1 cellular context compared by ENCODE assay signal in genomic region chr7:128827248-128827958, GRCh38.
A peak's percentile ranks its signal among the peaks of the same experiment; 100 is the strongest.
TF ChIP-seq lines count a peak whose summit lies in the region.

No MANE protein-coding gene starts in this region.

TF ChIP-seq in K562, 482 proteins besides CTCF, POLR2A, EP300 and RAD21 (continues in another document):
- no peak for TF ChIP-seq PTRF (tag; IDR thresholded peaks at IDR 0.05)
- TF ChIP-seq LEF1 (IDR thresholded peaks at IDR 0.05): peak; percentile 49; the same call in 1 of the 2 replicates
- TF ChIP-seq, protein P1, sequence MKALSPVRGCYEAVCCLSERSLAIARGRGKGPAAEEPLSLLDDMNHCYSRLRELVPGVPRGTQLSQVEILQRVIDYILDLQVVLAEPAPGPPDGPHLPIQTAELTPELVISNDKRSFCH (CRISPR knock-in tag; IDR thresholded peaks at IDR 0.05): no peak
- TF ChIP-seq, protein P1 (tag; IDR thresholded peaks at IDR 0.05): no peak
- TF ChIP-seq TEAD4 (IDR thresholded peaks at IDR 0.05; ENCODE audit: low read length): peak; percentile 52; the same call in 1 of the 2 replicates
- TF ChIP-seq TEAD4 (CRISPR knock-in tag; IDR thresholded peaks at IDR 0.05; ENCODE audit: borderline replicate concordance): no peak
- no peak for TF ChIP-seq ZNF75A (CRISPR knock-in tag; IDR thresholded peaks at IDR 0.05)
- peak; percentile 9; the same call in 1 of the 2 replicates for TF ChIP-seq NFIC (IDR thresholded peaks at IDR 0.05)
- peak; percentile 34 for TF ChIP-seq ZFP36 (IDR thresholded peaks at IDR 0.05; ENCODE audit: low read depth, low read length, partially characterized antibody)
- TF ChIP-seq SMARCA5 (IDR thresholded peaks at IDR 0.05): no peak
- TF ChIP-seq JUN (IDR thresholded peaks at IDR 0.05; ENCODE audit: borderline replicate concordance, low read depth, low read length): peak; percentile 95
- peak; percentile 97 for TF ChIP-seq JUN (CRISPR knock-in tag; IDR thresholded peaks at IDR 0.05; ENCODE audit: borderline replicate concordance)
- 0 out of 2 replicates have a peak, but pooled peaks have one; percentile 49 for TF ChIP-seq KAT7 (CRISPR knock-in tag; IDR thresholded peaks at IDR 0.05; ENCODE audit: borderline replicate concordance)
- peak; percentile 98 for TF ChIP-seq ZEB2 (IDR thresholded peaks at IDR 0.05)
- peak; percentile 94 for TF ChIP-seq ATF4 (CRISPR knock-in tag; IDR thresholded peaks at IDR 0.05)
- TF ChIP-seq, protein P2, sequence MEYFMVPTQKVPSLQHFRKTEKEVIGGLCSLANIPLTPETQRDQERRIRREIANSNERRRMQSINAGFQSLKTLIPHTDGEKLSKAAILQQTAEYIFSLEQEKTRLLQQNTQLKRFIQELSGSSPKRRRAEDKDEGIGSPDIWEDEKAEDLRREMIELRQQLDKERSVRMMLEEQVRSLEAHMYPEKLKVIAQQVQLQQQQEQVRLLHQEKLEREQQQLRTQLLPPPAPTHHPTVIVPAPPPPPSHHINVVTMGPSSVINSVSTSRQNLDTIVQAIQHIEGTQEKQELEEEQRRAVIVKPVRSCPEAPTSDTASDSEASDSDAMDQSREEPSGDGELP (CRISPR knock-in tag; IDR thresholded peaks at IDR 0.05; ENCODE audit: borderline replicate concordance): peak; percentile 87
- peak; percentile 58 for TF ChIP-seq ETV5 (CRISPR knock-in tag; IDR thresholded peaks at IDR 0.05; ENCODE audit: low read depth)
- TF ChIP-seq ZNF197 (CRISPR knock-in tag; IDR thresholded peaks at IDR 0.05; ENCODE audit: low read depth): 0 out of 2 replicates have a peak, but pooled peaks have one; percentile 35
- TF ChIP-seq JUNB (CRISPR knock-in tag; conservative IDR thresholded peaks at IDR 0.05): 0 out of 2 replicates have a peak, but pooled peaks have one; percentile 11
- no peak for TF ChIP-seq SAP30 (IDR thresholded peaks at IDR 0.05; ENCODE audit: borderline replicate concordance, insufficient read depth, low read depth, low read length, poor library complexity, severe bottlenecking)
- 0 out of 2 replicates have a peak, but pooled peaks have one; percentile 41 for TF ChIP-seq KLF1 (tag; IDR thresholded peaks at IDR 0.05)
- TF ChIP-seq JUND (IDR thresholded peaks at IDR 0.05; ENCODE audit: borderline replicate concordance, low read depth, low read length): peak; percentile 92
- peak; percentile 84; the same call in 1 of the 3 replicates for TF ChIP-seq JUND (tag; IDR thresholded peaks at IDR 0.05; ENCODE audit: borderline replicate concordance, low read depth, low read length)
- TF ChIP-seq RBM15 (IDR thresholded peaks at IDR 0.05; ENCODE audit: insufficient read depth, low read length): no peak
- TF ChIP-seq TBL1XR1 (IDR thresholded peaks at IDR 0.05; ENCODE audit: low read length in 2 of 2): peak in 1 of 2 experiments; percentile 63; a peak in 2 of 4 replicates
- TF ChIP-seq HMGN3 (IDR thresholded peaks at IDR 0.05; ENCODE audit: borderline replicate concordance, extremely low read depth, insufficient read length, low read depth, low read length): peak; percentile 92
- TF ChIP-seq EZH2 (IDR thresholded peaks at IDR 0.05; ENCODE audit: borderline replicate concordance, low read depth, low read length): no peak
- TF ChIP-seq NR2C1 (IDR thresholded peaks at IDR 0.05): 0 out of 2 replicates have a peak, but pooled peaks have one; percentile 31
- peak; percentile 59 for TF ChIP-seq NR2C1 (tag; IDR thresholded peaks at IDR 0.05)
- no peak for TF ChIP-seq MTF1 (CRISPR knock-in tag; IDR thresholded peaks at IDR 0.05; ENCODE audit: borderline replicate concordance)
- TF ChIP-seq PREB (CRISPR knock-in tag; IDR thresholded peaks at IDR 0.05): 0 out of 2 replicates have a peak, but pooled peaks have one; percentile 60
- peak; percentile 52 for TF ChIP-seq KDM5B (IDR thresholded peaks at IDR 0.05; ENCODE audit: insufficient replicate concordance, low read depth, low read length)
- no peak for TF ChIP-seq ZNF280A (IDR thresholded peaks at IDR 0.05; ENCODE audit: low read depth, partially characterized antibody)
- TF ChIP-seq, protein P3, sequence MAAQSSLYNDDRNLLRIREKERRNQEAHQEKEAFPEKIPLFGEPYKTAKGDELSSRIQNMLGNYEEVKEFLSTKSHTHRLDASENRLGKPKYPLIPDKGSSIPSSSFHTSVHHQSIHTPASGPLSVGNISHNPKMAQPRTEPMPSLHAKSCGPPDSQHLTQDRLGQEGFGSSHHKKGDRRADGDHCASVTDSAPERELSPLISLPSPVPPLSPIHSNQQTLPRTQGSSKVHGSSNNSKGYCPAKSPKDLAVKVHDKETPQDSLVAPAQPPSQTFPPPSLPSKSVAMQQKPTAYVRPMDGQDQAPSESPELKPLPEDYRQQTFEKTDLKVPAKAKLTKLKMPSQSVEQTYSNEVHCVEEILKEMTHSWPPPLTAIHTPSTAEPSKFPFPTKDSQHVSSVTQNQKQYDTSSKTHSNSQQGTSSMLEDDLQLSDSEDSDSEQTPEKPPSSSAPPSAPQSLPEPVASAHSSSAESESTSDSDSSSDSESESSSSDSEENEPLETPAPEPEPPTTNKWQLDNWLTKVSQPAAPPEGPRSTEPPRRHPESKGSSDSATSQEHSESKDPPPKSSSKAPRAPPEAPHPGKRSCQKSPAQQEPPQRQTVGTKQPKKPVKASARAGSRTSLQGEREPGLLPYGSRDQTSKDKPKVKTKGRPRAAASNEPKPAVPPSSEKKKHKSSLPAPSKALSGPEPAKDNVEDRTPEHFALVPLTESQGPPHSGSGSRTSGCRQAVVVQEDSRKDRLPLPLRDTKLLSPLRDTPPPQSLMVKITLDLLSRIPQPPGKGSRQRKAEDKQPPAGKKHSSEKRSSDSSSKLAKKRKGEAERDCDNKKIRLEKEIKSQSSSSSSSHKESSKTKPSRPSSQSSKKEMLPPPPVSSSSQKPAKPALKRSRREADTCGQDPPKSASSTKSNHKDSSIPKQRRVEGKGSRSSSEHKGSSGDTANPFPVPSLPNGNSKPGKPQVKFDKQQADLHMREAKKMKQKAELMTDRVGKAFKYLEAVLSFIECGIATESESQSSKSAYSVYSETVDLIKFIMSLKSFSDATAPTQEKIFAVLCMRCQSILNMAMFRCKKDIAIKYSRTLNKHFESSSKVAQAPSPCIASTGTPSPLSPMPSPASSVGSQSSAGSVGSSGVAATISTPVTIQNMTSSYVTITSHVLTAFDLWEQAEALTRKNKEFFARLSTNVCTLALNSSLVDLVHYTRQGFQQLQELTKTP (IDR thresholded peaks at IDR 0.05; ENCODE audit: low read depth in 1 of 2, partially characterized antibody in 2 of 2): peak in 1 of 2 experiments; percentile 80
- peak; percentile 75 for TF ChIP-seq CBFA2T2 (conservative IDR thresholded peaks at IDR 0.05)
- peak; percentile 36; the same call in 1 of the 2 replicates for TF ChIP-seq SREBF1 (IDR thresholded peaks at IDR 0.05; ENCODE audit: borderline replicate concordance, low read depth, low read length)
- TF ChIP-seq CREB1 (IDR thresholded peaks at IDR 0.05): peak; percentile 41
- TF ChIP-seq CREB1 (CRISPR knock-in tag; IDR thresholded peaks at IDR 0.05): peak; percentile 63; the same call in 1 of the 2 replicates
- TF ChIP-seq, protein P4, sequence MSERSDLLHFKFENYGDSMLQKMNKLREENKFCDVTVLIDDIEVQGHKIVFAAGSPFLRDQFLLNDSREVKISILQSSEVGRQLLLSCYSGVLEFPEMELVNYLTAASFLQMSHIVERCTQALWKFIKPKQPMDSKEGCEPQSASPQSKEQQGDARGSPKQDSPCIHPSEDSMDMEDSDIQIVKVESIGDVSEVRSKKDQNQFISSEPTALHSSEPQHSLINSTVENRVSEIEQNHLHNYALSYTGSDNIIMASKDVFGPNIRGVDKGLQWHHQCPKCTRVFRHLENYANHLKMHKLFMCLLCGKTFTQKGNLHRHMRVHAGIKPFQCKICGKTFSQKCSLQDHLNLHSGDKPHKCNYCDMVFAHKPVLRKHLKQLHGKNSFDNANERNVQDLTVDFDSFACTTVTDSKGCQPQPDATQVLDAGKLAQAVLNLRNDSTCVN (CRISPR knock-in tag; IDR thresholded peaks at IDR 0.05): no peak
- no peak; the same call in 1 of the 2 replicates for TF ChIP-seq POLR2AphosphoS2 (IDR thresholded peaks at IDR 0.05; ENCODE audit: low read length)
- peak; percentile 52; the same call in 1 of the 2 replicates for TF ChIP-seq CREM (IDR thresholded peaks at IDR 0.05; ENCODE audit: low read depth)
- TF ChIP-seq RBM39 (optimal IDR thresholded peaks at IDR 0.05; ENCODE audit: low read depth, low read length): peak; percentile 23
- peak; percentile 96 for TF ChIP-seq ZFX (CRISPR knock-in tag; IDR thresholded peaks at IDR 0.05)
- TF ChIP-seq, protein P5, sequence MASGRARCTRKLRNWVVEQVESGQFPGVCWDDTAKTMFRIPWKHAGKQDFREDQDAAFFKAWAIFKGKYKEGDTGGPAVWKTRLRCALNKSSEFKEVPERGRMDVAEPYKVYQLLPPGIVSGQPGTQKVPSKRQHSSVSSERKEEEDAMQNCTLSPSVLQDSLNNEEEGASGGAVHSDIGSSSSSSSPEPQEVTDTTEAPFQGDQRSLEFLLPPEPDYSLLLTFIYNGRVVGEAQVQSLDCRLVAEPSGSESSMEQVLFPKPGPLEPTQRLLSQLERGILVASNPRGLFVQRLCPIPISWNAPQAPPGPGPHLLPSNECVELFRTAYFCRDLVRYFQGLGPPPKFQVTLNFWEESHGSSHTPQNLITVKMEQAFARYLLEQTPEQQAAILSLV (tag; IDR thresholded peaks at IDR 0.05): 0 out of 2 replicates have a peak, but pooled peaks have one; percentile 10
- no peak for TF ChIP-seq ZNF280B (CRISPR knock-in tag; IDR thresholded peaks at IDR 0.05)
- TF ChIP-seq, protein P6, sequence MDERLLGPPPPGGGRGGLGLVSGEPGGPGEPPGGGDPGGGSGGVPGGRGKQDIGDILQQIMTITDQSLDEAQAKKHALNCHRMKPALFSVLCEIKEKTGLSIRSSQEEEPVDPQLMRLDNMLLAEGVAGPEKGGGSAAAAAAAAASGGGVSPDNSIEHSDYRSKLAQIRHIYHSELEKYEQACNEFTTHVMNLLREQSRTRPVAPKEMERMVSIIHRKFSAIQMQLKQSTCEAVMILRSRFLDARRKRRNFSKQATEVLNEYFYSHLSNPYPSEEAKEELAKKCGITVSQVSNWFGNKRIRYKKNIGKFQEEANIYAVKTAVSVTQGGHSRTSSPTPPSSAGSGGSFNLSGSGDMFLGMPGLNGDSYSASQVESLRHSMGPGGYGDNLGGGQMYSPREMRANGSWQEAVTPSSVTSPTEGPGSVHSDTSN (CRISPR knock-in tag; IDR thresholded peaks at IDR 0.05; ENCODE audit: low read depth): no peak
- TF ChIP-seq, protein P6 (tag; conservative IDR thresholded peaks at IDR 0.05; ENCODE audit: low read depth): no peak
- TF ChIP-seq, protein P7, sequence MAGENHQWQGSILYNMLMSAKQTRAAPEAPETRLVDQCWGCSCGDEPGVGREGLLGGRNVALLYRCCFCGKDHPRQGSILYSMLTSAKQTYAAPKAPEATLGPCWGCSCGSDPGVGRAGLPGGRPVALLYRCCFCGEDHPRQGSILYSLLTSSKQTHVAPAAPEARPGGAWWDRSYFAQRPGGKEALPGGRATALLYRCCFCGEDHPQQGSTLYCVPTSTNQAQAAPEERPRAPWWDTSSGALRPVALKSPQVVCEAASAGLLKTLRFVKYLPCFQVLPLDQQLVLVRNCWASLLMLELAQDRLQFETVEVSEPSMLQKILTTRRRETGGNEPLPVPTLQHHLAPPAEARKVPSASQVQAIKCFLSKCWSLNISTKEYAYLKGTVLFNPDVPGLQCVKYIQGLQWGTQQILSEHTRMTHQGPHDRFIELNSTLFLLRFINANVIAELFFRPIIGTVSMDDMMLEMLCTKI (IDR thresholded peaks at IDR 0.05; ENCODE audit: partially characterized antibody): no peak
